ENCODE assay signal across 13 cellular contexts in the genomic region with DNA sequence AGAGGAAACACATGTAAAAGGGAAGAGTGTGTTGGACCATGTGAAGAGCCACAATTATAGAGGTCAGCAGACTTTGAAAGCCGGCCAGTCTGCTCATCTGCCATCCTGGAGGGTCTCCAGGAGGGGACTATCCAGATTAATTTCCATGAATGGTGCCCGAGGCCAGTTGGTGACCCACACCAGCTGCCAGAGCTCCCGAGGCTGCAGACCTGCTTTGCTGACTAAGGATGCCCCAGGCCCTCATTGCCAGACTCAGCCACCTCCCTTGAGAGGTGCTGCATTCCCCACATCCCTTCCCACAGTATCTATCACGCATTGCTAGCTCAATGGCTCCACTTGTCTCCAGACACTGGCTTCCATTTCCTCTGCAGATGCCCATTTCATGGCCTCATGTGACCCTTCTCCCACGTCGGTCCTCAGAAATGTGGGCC.
"Had no signal": no experiment of that assay in that cellular context is flagged by ENCODE, and none has a peak within 500 bp of the region (broad histone marks: within the 10 kb centered on the region; RNA-seq: fewer than 3 reads in every experiment).

No MANE protein-coding gene starts in this region.

- ATAC-seq: left cardiac atrium, natural killer cell, right lobe of liver had no signal

- DNase-seq: activated CD4-positive, alpha-beta memory T cell treated with anti-CD3 and anti-CD28 coated beads for 36 hours; activated T-cell treated with anti-CD3 and anti-CD28 coated beads, Interleukin-2, amount 50 U/mL, for 48 hours; hypothalamus; left cardiac atrium; natural killer cell; right lobe of liver; stimulated activated CD4-positive, alpha-beta T cell treated with anti-CD3 and anti-CD28 coated beads, Interleukin-2, amount 100 ng/mL, for 24 hours; stimulated activated naive CD4-positive, alpha-beta T cell; T1000; upper lobe of left lung had no signal

- H3K4me3 Mint-ChIP-seq: activated CD4-positive, alpha-beta memory T cell treated with anti-CD3 and anti-CD28 coated beads for 36 hours; natural killer cell had no signal

- H3K9me3 Mint-ChIP-seq: activated CD4-positive, alpha-beta memory T cell treated with anti-CD3 and anti-CD28 coated beads for 36 hours had no signal

- H3K4me3 ChIP-seq: lung, prostate gland, right lobe of liver, upper lobe of left lung had no signal

- H3K27ac ChIP-seq: prostate gland, right lobe of liver, VCaP had no signal

- H3K4me1 Mint-ChIP-seq: natural killer cell had no signal

- H3K27ac Mint-ChIP-seq: activated CD4-positive, alpha-beta memory T cell treated with anti-CD3 and anti-CD28 coated beads for 36 hours; natural killer cell had no signal

- H3K36me3 ChIP-seq: prostate gland, right lobe of liver, upper lobe of left lung had no signal

- H3K27me3 ChIP-seq: right lobe of liver, upper lobe of left lung had no signal

- H3K9me3 ChIP-seq: prostate gland, right lobe of liver, upper lobe of left lung had no signal

- H3K36me3 Mint-ChIP-seq: activated CD4-positive, alpha-beta memory T cell treated with anti-CD3 and anti-CD28 coated beads for 36 hours; natural killer cell had no signal

- H3K4me1 ChIP-seq: prostate gland, right lobe of liver, upper lobe of left lung had no signal
